Comparison of ENCODE assay signal across 8 cellular contexts in genomic region chr6:152897807-152898399, GRCh38.
DNase-seq lines count a peak whose midpoint lies in the region; ATAC-seq, FAIRE-seq and TF ChIP-seq lines count a peak whose summit lies in the region.

No MANE protein-coding gene starts in this region.

- DNase-seq in EH (ENCODE audit: low read depth) (peak; percentile 61), RWPE2 (ENCODE audit: low spot score) (no peak), glomerular visceral epithelial cell (ENCODE audit: extremely low spot score) (peak; percentile 66), posterior vena cava (ENCODE audit: low spot score) (peak; percentile 84), urothelium cell line (ENCODE audit: low spot score) (peak; percentile 77)
- peak; percentile 22 for DNase-seq in activated gamma-delta T cell treated with anti-CD3 and anti-CD28 coated beads, Interleukin-2, amount 50 U/mL, for 16 hours (ENCODE audit: low read depth)

- intact Hi-C loops in posterior vena cava (cut with DNase I), result no loop called here

- H3K27ac ChIP-seq in RWPE2 (ENCODE audit: poor library complexity, severe bottlenecking), result no peak overlapping the region

- H3K4me1 ChIP-seq in RWPE2 (ENCODE audit: insufficient read depth, poor library complexity, severe bottlenecking), result peaks cover 5% of the 10 kb centered on the region

- peak; percentile 94 for FAIRE-seq in urothelium cell line (lab: Jason Lieb, UNC)

- TF ChIP-seq CTCF in RWPE2 (IDR thresholded peaks at IDR 0.05; ENCODE audit: poor library complexity, severe bottlenecking), result peak; percentile 80

- H3K9me3 ChIP-seq in RWPE2 (ENCODE audit: severe bottlenecking), result no peaks in the 10 kb centered on the region

- H3K27me3 ChIP-seq in RWPE2 (ENCODE audit: insufficient read depth, poor library complexity, severe bottlenecking), result no peaks in the 10 kb centered on the region

- peak; percentile 99 for ATAC-seq in GM21381 (IDR thresholded peaks at IDR 0.05; ENCODE audit: unreplicated experiment)
- peak; percentile 87 for ATAC-seq in HG03575 (IDR thresholded peaks at IDR 0.05; ENCODE audit: extremely low read depth, insufficient number of reproducible peaks, low FRiP score, unreplicated experiment)
- ATAC-seq in RWPE2 (ENCODE audit: low read depth), result peak; percentile 87

- H3K36me3 ChIP-seq in RWPE2 (ENCODE audit: low read depth), result no peaks in the 10 kb centered on the region

- no peak overlapping the region for H3K4me3 ChIP-seq in RWPE2 (ENCODE audit: severe bottlenecking)
